In the genomic region with DNA sequence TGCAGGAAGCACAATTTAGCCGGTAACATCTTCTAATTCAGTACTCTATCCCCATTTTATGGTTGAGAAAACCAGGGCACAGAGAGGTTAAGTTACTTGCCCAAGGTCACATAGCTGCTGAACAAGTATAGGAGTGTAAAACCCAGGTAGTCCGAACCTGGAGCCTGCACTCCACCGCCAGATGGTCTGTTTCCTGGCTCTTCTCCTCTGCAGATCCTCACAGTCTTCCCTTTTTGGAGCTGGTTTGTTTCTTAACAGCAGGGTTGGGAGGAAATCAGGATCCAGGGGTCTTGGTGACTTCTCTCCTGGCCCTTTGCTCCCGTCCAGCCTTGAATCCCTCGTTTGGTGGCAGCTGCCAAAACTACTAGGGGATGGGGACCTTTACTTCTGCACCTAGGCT, we compare ENCODE assay signal across 21 cellular contexts. TPM values are rescaled to one million over a fixed set of nuclear protein-coding genes. Genes with fewer than 3 reads are reported as not detected.
DNase-seq lines count a peak whose midpoint lies in the region; ATAC-seq and TF ChIP-seq lines count a peak whose summit lies in the region.
"Had no signal": no experiment of that assay in that cellular context is flagged by ENCODE, and none has a peak within 500 bp of the region (broad histone marks: within the 10 kb centered on the region; RNA-seq: fewer than 3 reads in every experiment).

No MANE protein-coding gene starts in this region.

- intact Hi-C loops in right cardiac atrium (cut with DNase I): no loop called here
- intact Hi-C loops in left ventricle myocardium superior (cut with micrococcal nuclease): no loop called here
- intact Hi-C loops in adrenal gland (cut with DNase I): no loop called here

- H3K27me3 Mint-ChIP-seq in nephron (ENCODE audit: low read depth): no peaks in the 10 kb centered on the region
- H3K27me3 Mint-ChIP-seq: IgD-negative memory B cell had no signal

- TF ChIP-seq CTCF in nephron (IDR thresholded peaks at IDR 0.05; ENCODE audit: unreplicated experiment in 3 of 3) (no peak), adrenal gland (IDR thresholded peaks at IDR 0.05) (no peak)

- H3K4me1 ChIP-seq in right cardiac atrium (ENCODE audit: control insufficient read depth, insufficient read depth, low read length): peaks cover 43% of the 10 kb centered on the region
- peaks cover 0 to 29% of the 10 kb centered on the region in 2 donors for H3K4me1 ChIP-seq in adrenal gland (replicated peaks in 1 of 2)

- H3K4me3 Mint-ChIP-seq in nephron: no peak overlapping the region
- H3K4me3 Mint-ChIP-seq: CD8-positive, alpha-beta memory T cell; H9 had no signal

- peaks cover 71% of the 10 kb centered on the region for H3K4me1 Mint-ChIP-seq in nephron

- H3K36me3 ChIP-seq in adrenal gland (replicated peaks in 1 of 2): no peaks in the 10 kb centered on the region
- H3K36me3 ChIP-seq: BE2C had no signal

- H3K36me3 Mint-ChIP-seq in nephron (ENCODE audit: low read depth): peaks cover 4% of the 10 kb centered on the region

- no peak for DNase-seq in right cardiac atrium
- no peak for DNase-seq in left ventricle myocardium superior
- peak; percentile 42 for DNase-seq in cerebellar cortex (ENCODE audit: low spot score)
- DNase-seq in adrenal gland: no peak
- DNase-seq in RKO (ENCODE audit: low spot score): no peak
- DNase-seq in GM19240 (ENCODE audit: insufficient read length, low spot score): no peak
- DNase-seq: ACHN; BE2C; C1 segment of cervical spinal cord; CD4-positive, CD25-positive, alpha-beta regulatory T cell; CD8-positive, alpha-beta memory T cell; COR-L47; DMS 273 treated with DMSO at 0.1 percent for 48 hours; DMS53; DND-41; EL; GOT3; H9 had no signal

- ATAC-seq in right cardiac atrium: no peak
- ATAC-seq in left ventricle myocardium superior: no peak
- ATAC-seq: HepG2 had no signal

- no peak for TF ChIP-seq POLR2A in adrenal gland (IDR thresholded peaks at IDR 0.05)

- H3K9me3 Mint-ChIP-seq in nephron: no peaks in the 10 kb centered on the region
- H3K9me3 Mint-ChIP-seq: CD4-positive, CD25-positive, alpha-beta regulatory T cell; CD8-positive, alpha-beta memory T cell; H9 had no signal

- no peak overlapping the region for H3K4me3 ChIP-seq in right cardiac atrium (ENCODE audit: low read length)
- H3K4me3 ChIP-seq in adrenal gland: no peak overlapping the region

- no peaks in the 10 kb centered on the region for H3K27me3 ChIP-seq in right cardiac atrium (ENCODE audit: control insufficient read depth, insufficient read depth)
- H3K27me3 ChIP-seq in adrenal gland: no peaks in the 10 kb centered on the region
- H3K27me3 ChIP-seq: BE2C had no signal

- H3K9me3 ChIP-seq in right cardiac atrium (ENCODE audit: control insufficient read depth, low read length): no peaks in the 10 kb centered on the region
- H3K9me3 ChIP-seq in adrenal gland (replicated peaks in 1 of 3): no peaks in the 10 kb centered on the region
- H3K9me3 ChIP-seq: BE2C had no signal

- 77% methylated on average over 5 of the region's 5 CpGs for WGBS in right cardiac atrium
- 71 to 81% (median 72%) methylated on average over 5 of the region's 5 CpGs for WGBS in adrenal gland, 4 donors

- peak overlapping the region in 2 of 3 experiments; percentile 53 to 56 for H3K27ac Mint-ChIP-seq in nephron
- H3K27ac Mint-ChIP-seq: CD4-positive, CD25-positive, alpha-beta regulatory T cell; H9; IgD-negative memory B cell had no signal

- H3K27ac ChIP-seq in right cardiac atrium (ENCODE audit: low read length): peak overlapping the region; percentile 56
- H3K27ac ChIP-seq in adrenal gland: no peak overlapping the region

RNA-seq across cellular contexts. Expression of a gene that starts 12.0 kb away (rescaled TPM):
- total RNA-seq in right cardiac atrium (100 to 1,000 TPM; 158 to 236 (median 207) TPM), left ventricle myocardium superior (94.6 TPM), adrenal gland (100 to 1,000 TPM in 4 of 8 donors, 10 to 100 TPM in 4; 37.4 to 168 (median 78.8) TPM)
- polyA plus RNA-seq in right cardiac atrium (120 TPM), adrenal gland (100 to 1,000 TPM in 1 of 3 donors, 10 to 100 TPM in 2; 24.5 to 130 (median 33.3) TPM)
- total RNA-seq: HepG2 had no signal
- polyA plus RNA-seq: HepG2 had no signal
